ENCODE assay signal across 18 cellular contexts in the genomic region with DNA sequence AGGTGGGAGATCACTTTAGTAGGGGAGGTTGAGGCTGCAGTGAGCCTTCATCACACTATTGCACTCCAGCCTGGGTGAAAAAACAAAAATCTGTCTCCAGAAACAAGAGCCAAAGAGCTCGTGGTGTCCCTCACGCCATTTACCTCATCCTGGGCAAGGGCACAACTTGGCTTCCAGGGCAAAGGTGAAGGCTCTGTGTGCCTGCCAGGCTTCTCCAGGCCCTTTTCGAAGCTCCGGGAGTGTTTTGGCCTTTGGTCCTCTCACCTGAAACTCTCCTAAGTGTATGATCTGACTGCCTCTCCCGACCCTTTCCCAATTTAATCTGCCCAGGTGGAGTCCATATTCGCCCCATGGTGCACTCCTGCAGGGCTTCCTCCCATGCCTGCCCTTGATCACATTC. TPM values are rescaled to one million over a fixed set of nuclear protein-coding genes. Genes with fewer than 3 reads are reported as not detected.
"Had no signal": no experiment of that assay in that cellular context is flagged by ENCODE, and none has a peak within 500 bp of the region (broad histone marks: within the 10 kb centered on the region; RNA-seq: fewer than 3 reads in every experiment).

No MANE protein-coding gene starts in this region.

- H3K27ac ChIP-seq: esophagus muscularis mucosa, left lung had no signal

- ATAC-seq: stimulated activated memory B cell treated with anti-CD40 and anti-IgM and Interleukin-4, amounts not matched to agents 10 μg/mL and 1 μg/mL and 100 μg/mL, for 72 hours had no signal

- DNase-seq: activated CD4-positive, alpha-beta T cell treated with anti-CD3 and anti-CD28 coated beads, Interleukin-2, amount 10 ng/mL, durations not matched to agents 24 days and 14 days; activated effector memory CD4-positive, alpha-beta T cell treated with anti-CD3 and anti-CD28 coated beads, Interleukin-2, amount 50 U/mL, for 16 hours; activated naive CD8-positive, alpha-beta T cell treated with anti-CD3 and anti-CD28 coated beads for 36 hours; activated T-cell treated with anti-CD3 and anti-CD28 coated beads for 4 hours; anterior cingulate cortex; dorsolateral prefrontal cortex; glutamatergic neuron; mesendoderm; substantia nigra; trophoblast cell had no signal

- H3K36me3 Mint-ChIP-seq: activated naive CD8-positive, alpha-beta T cell treated with anti-CD3 and anti-CD28 coated beads for 36 hours; stimulated activated memory B cell treated with anti-CD40 and anti-IgM and Interleukin-4, amounts not matched to agents 10 μg/mL and 1 μg/mL and 100 μg/mL, for 72 hours had no signal

- H3K4me3 ChIP-seq: left lung, smooth muscle cell had no signal

- H3K9me3 ChIP-seq: esophagus muscularis mucosa, left lung had no signal

- H3K27ac Mint-ChIP-seq: activated CD4-positive, alpha-beta T cell treated with anti-CD3 and anti-CD28 coated beads, Interleukin-2, amount 10 ng/mL, durations not matched to agents 24 days and 14 days; activated naive CD8-positive, alpha-beta T cell treated with anti-CD3 and anti-CD28 coated beads for 36 hours; stimulated activated memory B cell treated with anti-CD40 and anti-IgM and Interleukin-4, amounts not matched to agents 10 μg/mL and 1 μg/mL and 100 μg/mL, for 72 hours; WTC11 had no signal

- H3K36me3 ChIP-seq: esophagus muscularis mucosa, left lung had no signal

- H3K4me3 Mint-ChIP-seq: activated naive CD8-positive, alpha-beta T cell treated with anti-CD3 and anti-CD28 coated beads for 36 hours; stimulated activated memory B cell treated with anti-CD40 and anti-IgM and Interleukin-4, amounts not matched to agents 10 μg/mL and 1 μg/mL and 100 μg/mL, for 72 hours had no signal

- H3K27me3 ChIP-seq: dorsolateral prefrontal cortex had no signal

- H3K9me3 Mint-ChIP-seq: activated CD4-positive, alpha-beta T cell treated with anti-CD3 and anti-CD28 coated beads, Interleukin-2, amount 10 ng/mL, durations not matched to agents 24 days and 14 days; activated naive CD8-positive, alpha-beta T cell treated with anti-CD3 and anti-CD28 coated beads for 36 hours; stimulated activated memory B cell treated with anti-CD40 and anti-IgM and Interleukin-4, amounts not matched to agents 10 μg/mL and 1 μg/mL and 100 μg/mL, for 72 hours had no signal

RNA-seq across cellular contexts. Expression of a gene that starts 11.6 kb away (rescaled TPM):
- total RNA-seq: fibroblast of villous mesenchyme, smooth muscle cell had no signal

RNA-seq across cellular contexts. Expression of a gene that starts 30.8 kb away (rescaled TPM):
- total RNA-seq: activated CD4-positive, alpha-beta T cell treated with anti-CD3 and anti-CD28 coated beads, Interleukin-2, amount 10 ng/mL, durations not matched to agents 24 days and 14 days; activated CD8-positive, alpha-beta memory T cell treated with anti-CD3 and anti-CD28 coated beads for 36 hours; activated naive CD8-positive, alpha-beta T cell treated with anti-CD3 and anti-CD28 coated beads for 36 hours; chondrocyte; fibroblast of villous mesenchyme; smooth muscle cell; WTC11 had no signal
- polyA plus RNA-seq: smooth muscle cell had no signal
